8 cellular contexts compared by ENCODE assay signal in the genomic region with DNA sequence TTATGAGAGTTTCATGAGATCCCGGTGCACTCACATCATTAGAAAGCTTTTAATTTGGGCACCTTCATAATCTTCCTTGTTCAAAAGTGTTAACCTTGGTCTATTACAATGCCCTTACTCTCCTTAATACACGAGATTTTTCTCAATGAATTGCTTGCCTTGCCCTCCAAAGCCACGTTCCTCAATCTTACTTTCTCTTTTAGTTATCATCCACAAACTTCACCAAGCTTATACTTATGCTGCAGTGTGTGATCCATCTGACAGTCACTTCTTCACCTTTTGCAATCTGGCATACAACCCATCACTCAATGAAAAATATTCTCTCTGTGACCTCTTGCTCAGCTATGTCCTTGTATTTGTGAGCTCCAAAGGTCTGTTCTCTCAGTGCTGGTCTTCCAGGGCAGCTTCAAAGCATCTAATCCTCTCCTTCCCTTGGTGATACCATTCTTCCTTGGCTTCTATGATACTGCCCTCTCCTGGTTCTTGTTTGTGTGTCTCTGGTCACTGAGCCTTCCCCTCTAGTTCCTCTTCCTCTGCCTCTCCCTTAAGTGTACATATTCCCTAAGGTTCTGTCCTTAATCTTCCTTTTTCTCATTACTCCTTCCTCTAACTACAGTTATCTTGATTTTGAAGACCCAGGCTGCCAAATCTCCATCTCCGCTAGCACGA.
DNase-seq lines count a peak whose midpoint lies in the region; ATAC-seq, FAIRE-seq and TF ChIP-seq lines count a peak whose summit lies in the region.

No MANE protein-coding gene starts in this region.

- H3K27me3 Mint-ChIP-seq in type B pancreatic cell = peaks cover 5% of the 10 kb centered on the region

- peak; percentile 29 for TF ChIP-seq CTCF in GM12865 (IDR thresholded peaks at IDR 0.05; ENCODE audit: insufficient read depth, low read depth, low read length, missing control alignments)
- no peak for TF ChIP-seq CTCF in type B pancreatic cell (conservative IDR thresholded peaks at IDR 0.05)

- peak; percentile 72 for ATAC-seq in HG03432 (IDR thresholded peaks at IDR 0.05; ENCODE audit: unreplicated experiment)

- DNase-seq in GM12865 (ENCODE audit: low read depth) = peak; percentile 57
- DNase-seq in UCSD-AML1 (lab: John Stamatoyannopoulos, UW; ENCODE audit: unreplicated experiment) = peak; percentile 11
- peak; percentile 33 for DNase-seq in iPS DF 4.7 (ENCODE audit: extremely low read depth, low spot score)
- no peak for DNase-seq in HTR-8/SVneo (ENCODE audit: insufficient read length, low spot score)
- DNase-seq in NCI-H1105 (lab: John Stamatoyannopoulos, UW) = no peak
- no peak for DNase-seq in type B pancreatic cell (ENCODE audit: extremely low spot score, unreplicated experiment)
- no peak for DNase-seq in activated CD4-positive, alpha-beta T cell treated with anti-CD3 and anti-CD28 coated beads, Interleukin-2, amount 50 U/mL, for 48 hours

- peaks cover 16% of the 10 kb centered on the region for H3K9me3 Mint-ChIP-seq in type B pancreatic cell

- H3K4me3 Mint-ChIP-seq in type B pancreatic cell = no peak overlapping the region

- no peak overlapping the region for H3K27ac Mint-ChIP-seq in type B pancreatic cell

- no peak for FAIRE-seq in HTR-8/SVneo (lab: Jason Lieb, UNC)

- peak overlapping the region; percentile 20; the same call in 1 of the 2 replicates for H3K4me3 ChIP-seq in GM12865 (ENCODE audit: low read depth, low read length)

- peaks cover 7% of the 10 kb centered on the region for H3K36me3 Mint-ChIP-seq in type B pancreatic cell

- H3K4me1 Mint-ChIP-seq in type B pancreatic cell (ENCODE audit: unreplicated experiment) = no peaks in the 10 kb centered on the region

Comparison
In these comparisons a context has a peak if more than half of its experiments do, and no peak if none do; other contexts are left out.
1. DNase-seq: peak in GM12865 (single experiment), UCSD-AML1 (single experiment) and iPS DF 4.7 (single experiment); none in HTR-8/SVneo (single experiment), NCI-H1105 (single experiment), type B pancreatic cell (single experiment) and activated CD4-positive, alpha-beta T cell treated with anti-CD3 and anti-CD28 coated beads, Interleukin-2, amount 50 U/mL, for 48 hours (0 of 2).